In the genomic region with DNA sequence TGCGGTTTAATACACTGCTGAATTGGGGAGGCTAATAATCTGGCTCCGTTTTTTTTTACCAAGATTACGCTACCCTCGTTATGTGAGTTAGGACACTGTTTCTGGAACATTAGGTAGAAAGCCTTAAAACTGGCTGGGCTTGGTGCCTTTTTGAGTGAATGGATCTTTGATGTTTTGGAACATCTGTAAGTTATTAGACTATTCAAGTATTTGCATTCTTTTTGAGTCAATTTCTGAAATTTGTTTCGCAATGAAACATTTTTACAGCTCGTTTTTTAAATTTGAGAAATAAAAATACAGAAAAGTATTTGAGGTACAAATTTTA, we compare ENCODE assay signal across 8 cellular contexts.
DNase-seq lines count a peak whose midpoint lies in the region; ATAC-seq and TF ChIP-seq lines count a peak whose summit lies in the region.

No MANE protein-coding gene starts in this region.

- no peak for TF ChIP-seq EP300 in esophagus muscularis mucosa (IDR thresholded peaks at IDR 0.05)
- TF ChIP-seq EP300 in sigmoid colon (IDR thresholded peaks at IDR 0.05) = no peak

- H2AFZ ChIP-seq in DND-41 (ENCODE audit: low read depth, low read length) (peak overlapping the region; percentile 76), OCI-LY1 (ENCODE audit: low read length) (peak overlapping the region; percentile 59)

- H3K9me3 ChIP-seq in DND-41 (ENCODE audit: insufficient read depth, low read length, severe bottlenecking) (no peaks in the 10 kb centered on the region), OCI-LY1 (ENCODE audit: low read length) (no peaks in the 10 kb centered on the region), esophagus muscularis mucosa (no peaks in the 10 kb centered on the region), sigmoid colon (no peaks in the 10 kb centered on the region), prostate gland (no peaks in the 10 kb centered on the region)

- no peaks in the 10 kb centered on the region for H3K9me2 ChIP-seq in OCI-LY1 (ENCODE audit: low read depth, low read length)

- peak overlapping the region; percentile 41 to 64; a peak in 3 of 4 replicates for H3K4me3 ChIP-seq in DND-41 (ENCODE audit: low read depth in 1 of 2, low read length in 2 of 2)
- no peak overlapping the region for H3K4me3 ChIP-seq in OCI-LY1 (ENCODE audit: low read depth, low read length, poor library complexity, severe bottlenecking)
- H3K4me3 ChIP-seq in esophagus muscularis mucosa = peak overlapping the region in 1 of 4 donors; percentile 56
- H3K4me3 ChIP-seq in sigmoid colon = no peak overlapping the region
- H3K4me3 ChIP-seq in prostate gland = no peak overlapping the region

- H3K4me1 ChIP-seq in DND-41 (ENCODE audit: insufficient read depth, low read length) (peaks cover 27% of the 10 kb centered on the region), OCI-LY1 (ENCODE audit: insufficient read depth, low read length, severe bottlenecking) (peaks cover 18% of the 10 kb centered on the region), esophagus muscularis mucosa (peaks cover 10 to 19% (median 14%) of the 10 kb centered on the region in 4 donors), sigmoid colon (peaks cover 0 to 12% (median 8%) of the 10 kb centered on the region in 4 donors), prostate gland (replicated peaks) (peaks cover 5% of the 10 kb centered on the region)

- 87% methylated on average over 6 of the region's 6 CpGs for WGBS in esophagus muscularis mucosa
- 87 to 92% methylated on average over 6 of the region's 6 CpGs for WGBS in sigmoid colon, 2 donors
- WGBS in prostate gland = 86% methylated on average over 6 of the region's 6 CpGs

- intact Hi-C loops in esophagus muscularis mucosa (cut with DNase I) = no loop called here
- intact Hi-C loops in sigmoid colon (cut with DNase I) = loop anchor here (5.0 to 10.0 kb wide), 4 partner anchors 49 to 134 kb away; partner anchors contain the start of gene LTN1
- intact Hi-C loops in prostate gland (cut with DNase I) = loop anchor here (5.0 kb wide), 1 partner anchor 114 kb away; no protein-coding TSS in a partner anchor

- DNase-seq in DND-41 (no peak), esophagus muscularis mucosa (ENCODE audit: extremely low spot score) (no peak), sigmoid colon (no peak), 8988T (no peak), prostate gland (ENCODE audit: low spot score) (no peak)

- H3K27me3 ChIP-seq in DND-41 (ENCODE audit: insufficient read depth, low read length, poor library complexity) (no peaks in the 10 kb centered on the region), OCI-LY1 (ENCODE audit: insufficient read depth, low read length) (no peaks in the 10 kb centered on the region; the same call in 1 of the 2 replicates), esophagus muscularis mucosa (no peaks in the 10 kb centered on the region), sigmoid colon (no peaks in the 10 kb centered on the region), prostate gland (replicated peaks; ENCODE audit: insufficient read depth) (no peaks in the 10 kb centered on the region)

- TF ChIP-seq POLR2A in esophagus muscularis mucosa (IDR thresholded peaks at IDR 0.05; ENCODE audit: low read depth) = no peak
- no peak for TF ChIP-seq POLR2A in sigmoid colon (IDR thresholded peaks at IDR 0.05)
- no peak for TF ChIP-seq POLR2A in prostate gland (IDR thresholded peaks at IDR 0.05)

- TF ChIP-seq CTCF in DND-41 (IDR thresholded peaks at IDR 0.05; ENCODE audit: borderline replicate concordance, extremely low read depth, low read length, poor library complexity, severe bottlenecking) = no peak
- no peak for TF ChIP-seq CTCF in OCI-LY1 (IDR thresholded peaks at IDR 0.05; ENCODE audit: low read length)
- TF ChIP-seq CTCF in esophagus muscularis mucosa (IDR thresholded peaks at IDR 0.05) = no peak
- TF ChIP-seq CTCF in sigmoid colon (IDR thresholded peaks at IDR 0.05) = no peak
- no peak for TF ChIP-seq CTCF in prostate gland (IDR thresholded peaks at IDR 0.05)

- 0 out of 2 replicates have a peak, but pooled peaks cover 2% of the 10 kb centered on the region for H3K79me2 ChIP-seq in DND-41 (ENCODE audit: insufficient read depth, low read length)
- H3K79me2 ChIP-seq in OCI-LY1 (ENCODE audit: insufficient read depth, low read length) = no peaks in the 10 kb centered on the region

- H3K9ac ChIP-seq in DND-41 (ENCODE audit: low read depth, low read length) (peak overlapping the region; percentile 58), OCI-LY1 (ENCODE audit: low read length) (no peak overlapping the region)

- ATAC-seq in DND-41 (ENCODE audit: insufficient read depth, low read depth) (no peak), HG02610 (IDR thresholded peaks at IDR 0.05; ENCODE audit: unreplicated experiment) (no peak), HG03196 (IDR thresholded peaks at IDR 0.05; ENCODE audit: unreplicated experiment) (no peak)

- H3F3A ChIP-seq in OCI-LY1 (ENCODE audit: insufficient read depth, low read length) = no peaks in the 10 kb centered on the region

- H3K36me3 ChIP-seq in DND-41 (ENCODE audit: insufficient read depth, low read length) (peaks cover 14% of the 10 kb centered on the region; the same call in 1 of the 2 replicates), OCI-LY1 (ENCODE audit: insufficient read depth, low read length) (peaks cover 14% of the 10 kb centered on the region), esophagus muscularis mucosa (peaks cover 4 to 19% (median 14%) of the 10 kb centered on the region in 4 donors), sigmoid colon (peaks cover 0 to 22% (median 0%) of the 10 kb centered on the region in 4 donors), prostate gland (no peaks in the 10 kb centered on the region)

- H4K20me1 ChIP-seq in DND-41 (ENCODE audit: insufficient read depth, low read length) = no peaks in the 10 kb centered on the region
- H4K20me1 ChIP-seq in OCI-LY1 (ENCODE audit: insufficient read depth, low read length) = no peaks in the 10 kb centered on the region

- peak overlapping the region; percentile 68 for H3K4me2 ChIP-seq in DND-41 (ENCODE audit: insufficient read depth, low read length)
- H3K4me2 ChIP-seq in OCI-LY1 (ENCODE audit: low read length) = 0 out of 2 replicates have a peak overlapping the region, but pooled peaks have one; percentile 87

- H3K27ac ChIP-seq in DND-41 (ENCODE audit: low read length) (peak overlapping the region; percentile 80), OCI-LY1 (ENCODE audit: low read depth, low read length, poor library complexity, severe bottlenecking) (no peak overlapping the region), esophagus muscularis mucosa (replicated peaks in 1 of 4) (peak overlapping the region; percentile 84 to 91 (median 88)), sigmoid colon (peak overlapping the region in 3 of 4 donors; percentile 86 to 90 (median 90)), prostate gland (peak overlapping the region in 1 of 2 donors; percentile 88)

Comparison
In these comparisons a context has a peak if more than half of its experiments do, and no peak if none do; other contexts are left out.
1. H3K4me3 ChIP-seq: peak in DND-41 (2 of 2); none in OCI-LY1 (single experiment), sigmoid colon (0 of 4) and prostate gland (0 of 2).